Comparison of ENCODE assay signal across 1 cellular context in the genomic region with DNA sequence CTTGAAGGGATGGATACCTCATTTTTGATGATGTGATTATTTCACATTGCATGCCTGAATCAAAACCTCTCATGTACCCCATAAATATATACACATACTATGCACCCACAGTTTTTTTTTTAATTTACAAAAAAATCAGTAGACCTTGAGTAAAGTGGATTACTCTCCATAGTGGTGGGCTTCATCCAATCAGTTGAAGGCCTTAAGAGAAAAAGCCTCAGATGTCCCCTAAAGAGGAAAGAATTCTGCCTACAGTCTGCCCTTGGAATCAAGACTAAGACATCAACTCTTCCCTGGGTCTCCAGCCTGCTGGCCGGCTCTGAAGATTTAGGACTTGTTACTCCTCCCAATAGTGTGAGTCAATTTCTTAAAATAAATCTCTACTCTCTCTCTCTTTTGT.
TF ChIP-seq lines count a peak whose summit lies in the region.

No MANE protein-coding gene starts in this region.

TF ChIP-seq in HepG2, 621 proteins besides CTCF, POLR2A, EP300 and RAD21:
- no peak for TF ChIP-seq HMGA1 (CRISPR knock-in tag; conservative IDR thresholded peaks at IDR 0.05)
- TF ChIP-seq ATF2 (CRISPR knock-in tag; IDR thresholded peaks at IDR 0.05): no peak
- no peak for TF ChIP-seq MIER3 (CRISPR knock-in tag; IDR thresholded peaks at IDR 0.05; ENCODE audit: borderline replicate concordance)
- no peak for TF ChIP-seq ZNF569 (CRISPR knock-in tag; IDR thresholded peaks at IDR 0.05; ENCODE audit: borderline replicate concordance)
- TF ChIP-seq ZNF367 (CRISPR knock-in tag; IDR thresholded peaks at IDR 0.05; ENCODE audit: borderline replicate concordance): no peak
- no peak for TF ChIP-seq ZNF615 (CRISPR knock-in tag; IDR thresholded peaks at IDR 0.05; ENCODE audit: borderline replicate concordance)
- no peak for TF ChIP-seq ZNF598 (CRISPR knock-in tag; IDR thresholded peaks at IDR 0.05; ENCODE audit: borderline replicate concordance)
- TF ChIP-seq ZNF451 (CRISPR knock-in tag; IDR thresholded peaks at IDR 0.05): no peak
- no peak for TF ChIP-seq WIZ (CRISPR knock-in tag; IDR thresholded peaks at IDR 0.05)
- TF ChIP-seq ZNF296 (CRISPR knock-in tag; conservative IDR thresholded peaks at IDR 0.05): no peak
- TF ChIP-seq MBD4 (IDR thresholded peaks at IDR 0.05; ENCODE audit: borderline replicate concordance, low read length): no peak
- no peak for TF ChIP-seq ZBTB39 (CRISPR knock-in tag; IDR thresholded peaks at IDR 0.05)
- no peak for TF ChIP-seq USF2 (IDR thresholded peaks at IDR 0.05; ENCODE audit: low read depth, low read length)
- no peak for TF ChIP-seq USF2 (CRISPR knock-in tag; IDR thresholded peaks at IDR 0.05; ENCODE audit: borderline replicate concordance)
- no peak for TF ChIP-seq GATA4 (IDR thresholded peaks at IDR 0.05; ENCODE audit: borderline replicate concordance, low read depth)
- TF ChIP-seq CEBPZ (IDR thresholded peaks at IDR 0.05; ENCODE audit: low read length): no peak
- TF ChIP-seq REXO4 (CRISPR knock-in tag; IDR thresholded peaks at IDR 0.05; ENCODE audit: borderline replicate concordance): no peak
- no peak for TF ChIP-seq GABPA (IDR thresholded peaks at IDR 0.05; ENCODE audit: low read depth, low read length)
- no peak for TF ChIP-seq GABPA (CRISPR knock-in tag; IDR thresholded peaks at IDR 0.05; ENCODE audit: low read depth)
- no peak for TF ChIP-seq EZH2 (conservative IDR thresholded peaks at IDR 0.05; ENCODE audit: low read depth, low read length)
- TF ChIP-seq RCOR2 (CRISPR knock-in tag; IDR thresholded peaks at IDR 0.05): no peak
- no peak for TF ChIP-seq HIVEP1 (CRISPR knock-in tag; IDR thresholded peaks at IDR 0.05)
